8 cellular contexts compared by ENCODE assay signal in genomic region chr18:267688-268552, GRCh38. TPM values are rescaled to one million over a fixed set of nuclear protein-coding genes. Genes with fewer than 3 reads are reported as not detected.
DNase-seq lines count a peak whose midpoint lies in the region; ATAC-seq, FAIRE-seq and TF ChIP-seq lines count a peak whose summit lies in the region.

Gene THOC1 (minus strand): TSS chr18:268047. CDS start chr18:268019, 28 bp downstream.

- DNase-seq in GM12892 (ENCODE audit: insufficient read length) (peak; percentile 85), NCI-H1417 treated with DMSO at 0.1 percent for 48 hours (lab: John Stamatoyannopoulos, UW) (peak; percentile 74), T follicular helper cell (ENCODE audit: low read depth) (peak; percentile 90), adipocyte (ENCODE audit: low read depth) (peak; percentile 96), cardiac muscle cell (ENCODE audit: low read depth in 1 of 2, low spot score in 1 of 2) (peak; percentile 93 to 95), tibial artery (peak; percentile 91 to 93)

- ATAC-seq in HG02798 (IDR thresholded peaks at IDR 0.05; ENCODE audit: poor library complexity, unreplicated experiment) = peak; percentile 94

- H3K27ac ChIP-seq in cardiac muscle cell (peak within 1 kb of the TSS; percentile 90), parathyroid adenoma (peak within 1 kb of the TSS; percentile 93), tibial artery (peak within 1 kb of the TSS; percentile 86 to 90)

- H3K9me3 ChIP-seq in adipocyte (ENCODE audit: control insufficient read depth, low read length) (no peaks in the 10 kb centered on the region), cardiac muscle cell (ENCODE audit: low read depth) (no peaks in the 10 kb centered on the region), parathyroid adenoma (ENCODE audit: control insufficient read depth, low read length) (no peaks in the 10 kb centered on the region), tibial artery (no peaks in the 10 kb centered on the region)

- H3K9ac ChIP-seq in adipocyte (ENCODE audit: low read length) (peak within 1 kb of the TSS; percentile 98), parathyroid adenoma (peak within 1 kb of the TSS; percentile 95)

- peaks cover 15% of the 10 kb centered on the region for H3K4me1 ChIP-seq in adipocyte (ENCODE audit: control insufficient read depth, insufficient read depth, low read length)
- peaks cover 5% of the 10 kb centered on the region for H3K4me1 ChIP-seq in cardiac muscle cell (ENCODE audit: low read depth)
- peaks cover 6% of the 10 kb centered on the region for H3K4me1 ChIP-seq in parathyroid adenoma
- peaks cover 0 to 25% (median 18%) of the 10 kb centered on the region in 4 donors for H3K4me1 ChIP-seq in tibial artery

- TF ChIP-seq CTCF in cardiac muscle cell (IDR thresholded peaks at IDR 0.05; ENCODE audit: low read depth, low read length) (no peak), parathyroid adenoma (IDR thresholded peaks at IDR 0.05) (no peak), tibial artery (IDR thresholded peaks at IDR 0.05) (no peak)

- no peaks in the 10 kb centered on the region for H3K27me3 ChIP-seq in adipocyte (replicated peaks; ENCODE audit: control insufficient read depth, insufficient read depth, low read length)
- no peaks in the 10 kb centered on the region for H3K27me3 ChIP-seq in cardiac muscle cell
- no peaks in the 10 kb centered on the region for H3K27me3 ChIP-seq in parathyroid adenoma (ENCODE audit: control insufficient read depth, insufficient read depth, low read length)
- H3K27me3 ChIP-seq in tibial artery = no peaks in the 10 kb centered on the region

- peak within 1 kb of the TSS; percentile 99 for H2AFZ ChIP-seq in parathyroid adenoma

- peak within 1 kb of the TSS; percentile 86 for H3K4me2 ChIP-seq in parathyroid adenoma (ENCODE audit: low read length)

- intact Hi-C loops in tibial artery (cut with DNase I; ENCODE audit: low total_unique reads) = no loop called here

- H3K36me3 ChIP-seq in adipocyte (ENCODE audit: control insufficient read depth, insufficient read depth, low read length, severe bottlenecking) (peaks cover 17% of the 10 kb centered on the region), cardiac muscle cell (peaks cover 9% of the 10 kb centered on the region), parathyroid adenoma (ENCODE audit: control insufficient read depth, insufficient read depth, low read length) (no peaks in the 10 kb centered on the region), tibial artery (peaks cover 17 to 24% (median 21%) of the 10 kb centered on the region in 3 donors)

- peaks cover 9% of the 10 kb centered on the region for H3K79me2 ChIP-seq in parathyroid adenoma

- H3K4me3 ChIP-seq in adipocyte (ENCODE audit: low read length) = peak within 1 kb of the TSS; percentile 98
- H3K4me3 ChIP-seq in cardiac muscle cell = peak within 1 kb of the TSS; percentile 67
- peak within 1 kb of the TSS; percentile 98 for H3K4me3 ChIP-seq in parathyroid adenoma (ENCODE audit: low read depth, low read length)
- peak within 1 kb of the TSS; percentile 84 to 92 for H3K4me3 ChIP-seq in tibial artery

- FAIRE-seq in GM12892 (lab: Jason Lieb, UNC) = peak; percentile 96

- peak; percentile 96 for TF ChIP-seq POLR2A in GM12892 (IDR thresholded peaks at IDR 0.05; ENCODE audit: low read depth, low read length)

RNA-seq across cellular contexts. Expression of gene THOC1, which starts in this region (rescaled TPM):
- 40.6 TPM for polyA plus RNA-seq in GM12892 (2012; ENCODE audit: missing spikeins)
- total RNA-seq in cardiac muscle cell = 37.0 and 88.5 TPM in 2 replicates
- 46.2 and 76.9 TPM in 2 replicates for polyA plus RNA-seq in cardiac muscle cell

Comparison
In these comparisons a context has a peak if more than half of its experiments do, and no peak if none do; other contexts are left out.
1. Peak in every context shown above with its lines: DNase-seq, ATAC-seq, H3K4me3 ChIP-seq and H3K27ac ChIP-seq.